In genomic region chr4:4640692-4641091, GRCh38 we compare ENCODE assay signal across 1 cellular context.
TF ChIP-seq lines count a peak whose summit lies in the region.

No MANE protein-coding gene starts in this region.

TF ChIP-seq in HepG2, 621 proteins besides CTCF, POLR2A, EP300 and RAD21 (continued from another document and continues in another):
- TF ChIP-seq ZBTB40 (IDR thresholded peaks at IDR 0.05) (no peak), ZBTB40 (CRISPR knock-in tag; IDR thresholded peaks at IDR 0.05) (no peak; the same call in 1 of the 2 replicates), NFKB2 (CRISPR knock-in tag; IDR thresholded peaks at IDR 0.05; ENCODE audit: borderline replicate concordance) (0 out of 2 replicates have a peak, but pooled peaks have one; percentile 22), ZNF205 (CRISPR knock-in tag; IDR thresholded peaks at IDR 0.05) (no peak), MLXIP (CRISPR knock-in tag; IDR thresholded peaks at IDR 0.05; ENCODE audit: borderline replicate concordance) (0 out of 2 replicates have a peak, but pooled peaks have one; percentile 18), ZNF687 (CRISPR knock-in tag; IDR thresholded peaks at IDR 0.05) (peak; percentile 87), HMGXB3 (CRISPR knock-in tag; IDR thresholded peaks at IDR 0.05; ENCODE audit: borderline replicate concordance) (no peak), TBP (CRISPR knock-in tag; IDR thresholded peaks at IDR 0.05) (no peak), ZNF329 (CRISPR knock-in tag; IDR thresholded peaks at IDR 0.05; ENCODE audit: low read depth) (no peak), ZNF253 (CRISPR knock-in tag; IDR thresholded peaks at IDR 0.05; ENCODE audit: borderline replicate concordance) (no peak), FOXA3 (CRISPR knock-in tag; IDR thresholded peaks at IDR 0.05) (peak; percentile 41), HMGXB4 (CRISPR knock-in tag; IDR thresholded peaks at IDR 0.05; ENCODE audit: borderline replicate concordance in 1 of 2, low read depth in 1 of 2) (peak in 1 of 2 experiments; percentile 27; a peak in 1 of 4 replicates), YEATS4 (CRISPR knock-in tag; IDR thresholded peaks at IDR 0.05; ENCODE audit: borderline replicate concordance) (peak; percentile 39; the same call in 1 of the 2 replicates), ZMYM3 (CRISPR knock-in tag; IDR thresholded peaks at IDR 0.05) (peak; percentile 34; the same call in 1 of the 2 replicates), ZNF484 (CRISPR knock-in tag; IDR thresholded peaks at IDR 0.05; ENCODE audit: borderline replicate concordance, low read depth) (no peak), ZNF782 (CRISPR knock-in tag; IDR thresholded peaks at IDR 0.05; ENCODE audit: borderline replicate concordance) (no peak), KLF16 (CRISPR knock-in tag; IDR thresholded peaks at IDR 0.05) (peak in 1 of 2 experiments; percentile 26; a peak in 1 of 4 replicates), REPIN1 (CRISPR knock-in tag; IDR thresholded peaks at IDR 0.05; ENCODE audit: borderline replicate concordance, low read depth) (peak; percentile 67; the same call in 1 of the 2 replicates), ZNF18 (CRISPR knock-in tag; IDR thresholded peaks at IDR 0.05; ENCODE audit: insufficient replicate concordance) (no peak), ZBTB44 (CRISPR knock-in tag; IDR thresholded peaks at IDR 0.05) (0 out of 2 replicates have a peak, but pooled peaks have one; percentile 38), ZNF740 (CRISPR knock-in tag; IDR thresholded peaks at IDR 0.05) (no peak), RCOR2 (CRISPR knock-in tag; IDR thresholded peaks at IDR 0.05) (0 out of 2 replicates have a peak, but pooled peaks have one; percentile 57), TAF1 (CRISPR knock-in tag; IDR thresholded peaks at IDR 0.05) (peak; percentile 38; the same call in 1 of the 2 replicates)
